22 cellular contexts compared by ENCODE assay signal in the genomic region with DNA sequence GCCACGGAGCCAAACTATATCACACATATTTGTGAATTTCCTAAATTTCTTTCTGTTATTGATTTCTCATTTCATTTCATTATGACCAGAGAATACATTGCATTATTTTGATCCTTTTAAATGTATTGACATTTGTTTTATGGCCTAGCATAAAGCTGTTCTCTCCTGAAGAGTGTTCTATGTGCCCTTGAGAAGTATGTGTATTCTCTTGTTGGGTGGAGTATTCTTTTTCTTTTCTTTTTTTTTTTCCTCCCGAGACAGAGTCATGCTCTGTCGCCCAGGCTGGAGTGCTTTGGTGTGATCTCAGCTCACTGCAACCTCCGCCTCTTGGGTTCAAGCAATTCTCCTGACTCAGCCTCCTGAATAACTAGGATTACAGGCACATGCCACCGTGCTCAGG.
"Had no signal": no experiment of that assay in that cellular context is flagged by ENCODE, and none has a peak within 500 bp of the region (broad histone marks: within the 10 kb centered on the region; RNA-seq: fewer than 3 reads in every experiment).

No MANE protein-coding gene starts in this region.

- H3K4me1 ChIP-seq: SJCRH30 had no signal

- ATAC-seq: activated CD4-positive, CD25-positive, alpha-beta regulatory T cell treated with anti-CD3 and anti-CD28 coated beads, Interleukin-2, amount 50 U/mL, for 24 hours; activated CD8-positive, alpha-beta T cell treated with anti-CD3 and anti-CD28 coated beads, Interleukin-2, amount 10 ng/mL, durations not matched to agents 7 days and 5 days; activated naive CD4-positive, alpha-beta T cell treated with anti-CD3 and anti-CD28 coated beads, Interleukin-2, amount 50 U/mL, for 72 hours; Panc1; Right ventricle myocardium inferior had no signal

- H3K4me3 ChIP-seq: SJCRH30 had no signal

- H3K4me3 Mint-ChIP-seq: activated CD8-positive, alpha-beta T cell treated with anti-CD3 and anti-CD28 coated beads, Interleukin-2, amount 10 ng/mL, durations not matched to agents 7 days and 5 days had no signal

- H3K36me3 ChIP-seq: SJCRH30 had no signal

- DNase-seq: activated CD4-positive, alpha-beta T cell treated with anti-CD3 and anti-CD28 coated beads for 4 hours; activated CD8-positive, alpha-beta memory T cell treated with anti-CD3 and anti-CD28 coated beads, Interleukin-2, amount 50 U/mL, for 48 hours; activated CD8-positive, alpha-beta T cell treated with anti-CD3 and anti-CD28 coated beads, Interleukin-2, amount 10 ng/mL, durations not matched to agents 7 days and 5 days; activated T-cell treated with anti-CD3 and anti-CD28 coated beads, Interleukin-2, amount 50 U/mL, for 48 hours; cerebellar nuclear complex; MM.1S; NCI-H1105; NCI-H1436 treated with DMSO at 0.1 percent for 48 hours; NCI-H187; NCI-H2081; NCI-H510A treated with DMSO at 0.1 percent for 48 hours; NCI-H69; NK-92 treated with Interleukin-12 subunit alpha and Interleukin-12 subunit beta, amount 100 ng/mL, for 24 hours; OCI-M1; RPMI8226; SJCRH30; SK-N-SH; T-helper 1 cell had no signal

- H3K9me3 ChIP-seq: SJCRH30, SK-N-SH had no signal

- H3K27ac Mint-ChIP-seq: activated CD8-positive, alpha-beta T cell treated with anti-CD3 and anti-CD28 coated beads, Interleukin-2, amount 10 ng/mL, durations not matched to agents 7 days and 5 days had no signal

- H3K9me3 Mint-ChIP-seq: activated naive CD4-positive, alpha-beta T cell treated with anti-CD3 and anti-CD28 coated beads, Interleukin-2, amount 50 U/mL, for 72 hours had no signal
